19 cellular contexts compared by ENCODE assay signal in the genomic region with DNA sequence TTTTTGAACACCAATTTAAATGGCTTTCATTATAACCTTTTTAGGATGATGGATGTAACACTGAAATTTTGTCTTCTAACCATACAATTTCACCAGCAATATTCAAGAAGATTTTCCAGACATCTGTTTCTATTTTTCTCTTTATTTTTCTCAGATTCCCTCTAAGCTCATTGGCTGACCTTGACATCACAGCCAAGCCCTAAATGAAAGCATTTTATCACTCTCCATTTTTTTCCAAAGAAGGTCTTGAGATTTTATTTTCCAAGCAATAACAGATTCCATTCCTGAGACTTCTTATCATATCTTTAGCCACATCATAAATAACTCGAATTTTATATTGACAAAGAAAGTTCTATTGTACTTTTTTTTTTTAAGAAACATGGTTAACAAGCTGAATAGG.
"Had no signal": no experiment of that assay in that cellular context is flagged by ENCODE, and none has a peak within 500 bp of the region (broad histone marks: within the 10 kb centered on the region; RNA-seq: fewer than 3 reads in every experiment).

No MANE protein-coding gene starts in this region.

- H3K4me1 ChIP-seq: psoas muscle, right lobe of liver, upper lobe of left lung had no signal

- H3K4me1 Mint-ChIP-seq: activated T-helper 17 cell treated with anti-CD3 and anti-CD28 coated beads, Interleukin-2, amount 50 U/mL, for 72 hours; WTC11 had no signal

- H3K27me3 ChIP-seq: body of pancreas, right lobe of liver, suprapubic skin, upper lobe of left lung had no signal

- H3K36me3 Mint-ChIP-seq: natural killer cell treated with Interleukin-12 subunit alpha and Interleukin-12 subunit beta and Interleukin-15 and Interleukin-18, amount 100 ng/mL, for 72 hours; WTC11 had no signal

- H3K4me3 ChIP-seq: body of pancreas, psoas muscle, right lobe of liver, suprapubic skin, upper lobe of left lung had no signal

- ATAC-seq: activated T-helper 17 cell treated with anti-CD3 and anti-CD28 coated beads, Interleukin-2, amount 50 U/mL, for 72 hours; left colon; natural killer cell treated with Interleukin-12 subunit alpha and Interleukin-12 subunit beta and Interleukin-15 and Interleukin-18, amount 100 ng/mL, for 72 hours; psoas muscle; stimulated activated naive CD8-positive, alpha-beta T cell treated with anti-CD3 and anti-CD28 coated beads, Interleukin-15, Interleukin-2, amounts not matched to agents 100 U/mL and 50 U/mL, for 24 hours; WTC11 had no signal

- H3K4me3 Mint-ChIP-seq: activated naive CD4-positive, alpha-beta T cell treated with anti-CD3 and anti-CD28 coated beads for 36 hours; activated T-helper 17 cell treated with anti-CD3 and anti-CD28 coated beads, Interleukin-2, amount 50 U/mL, for 72 hours; natural killer cell treated with Interleukin-12 subunit alpha and Interleukin-12 subunit beta and Interleukin-15 and Interleukin-18, amount 100 ng/mL, for 72 hours; WTC11 had no signal

- H3K9me3 Mint-ChIP-seq: activated naive CD4-positive, alpha-beta T cell treated with anti-CD3 and anti-CD28 coated beads for 36 hours; activated T-helper 17 cell treated with anti-CD3 and anti-CD28 coated beads, Interleukin-2, amount 50 U/mL, for 72 hours; natural killer cell treated with Interleukin-12 subunit alpha and Interleukin-12 subunit beta and Interleukin-15 and Interleukin-18, amount 100 ng/mL, for 72 hours; WTC11 had no signal

- H3K27ac ChIP-seq: body of pancreas, psoas muscle, right lobe of liver, upper lobe of left lung had no signal

- H3K36me3 ChIP-seq: right lobe of liver, suprapubic skin, upper lobe of left lung had no signal

- H3K27ac Mint-ChIP-seq: activated naive CD4-positive, alpha-beta T cell treated with anti-CD3 and anti-CD28 coated beads for 36 hours; activated T-helper 17 cell treated with anti-CD3 and anti-CD28 coated beads, Interleukin-2, amount 50 U/mL, for 72 hours; natural killer cell treated with Interleukin-12 subunit alpha and Interleukin-12 subunit beta and Interleukin-15 and Interleukin-18, amount 100 ng/mL, for 72 hours; WTC11 had no signal

- DNase-seq: activated CD4-positive, alpha-beta T cell treated with anti-CD3 and anti-CD28 coated beads for 48 hours; activated CD8-positive, alpha-beta memory T cell treated with anti-CD3 and anti-CD28 coated beads for 24 hours; activated naive CD4-positive, alpha-beta T cell treated with anti-CD3 and anti-CD28 coated beads for 36 hours; effector memory CD4-positive, alpha-beta T cell; glutamatergic neuron; left colon; nucleus accumbens; psoas muscle; right lobe of liver; stimulated activated CD4-positive, alpha-beta T cell treated with anti-CD3 and anti-CD28 coated beads, Interleukin-4, amount 100 ng/mL, for 1 hour; stimulated activated CD8-positive, alpha-beta memory T cell treated with anti-CD3 and anti-CD28 coated beads, Interleukin-4, amount 100 ng/mL, for 48 hours; stimulated activated naive CD8-positive, alpha-beta T cell treated with anti-CD3 and anti-CD28 coated beads, Interleukin-15, Interleukin-2, amounts not matched to agents 100 U/mL and 50 U/mL, for 24 hours; T-helper 1 cell; upper lobe of left lung had no signal
